9 cellular contexts compared by ENCODE assay signal in the genomic region with DNA sequence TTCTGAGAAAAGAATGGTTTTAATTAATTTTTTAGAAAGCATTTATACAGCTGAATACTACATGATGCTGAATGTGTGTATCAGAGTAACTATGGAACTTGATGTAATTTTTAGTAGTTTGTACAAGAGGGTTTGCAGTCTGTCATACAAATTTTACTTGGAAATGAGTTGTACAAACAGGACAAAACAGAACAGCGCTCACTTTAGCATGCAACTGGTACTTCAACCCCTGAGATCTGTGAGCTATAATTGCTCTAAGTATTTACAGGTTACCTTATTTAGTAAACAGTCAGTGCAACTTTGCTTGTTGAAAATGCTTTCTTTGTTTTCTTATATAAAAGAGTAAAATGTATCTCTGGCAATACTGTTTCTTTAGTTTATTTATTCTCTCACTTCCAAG. TPM values are rescaled to one million over a fixed set of nuclear protein-coding genes. Genes with fewer than 3 reads are reported as not detected.
DNase-seq lines count a peak whose midpoint lies in the region; ATAC-seq and TF ChIP-seq lines count a peak whose summit lies in the region.
"Had no signal": no experiment of that assay in that cellular context is flagged by ENCODE, and none has a peak within 500 bp of the region (broad histone marks: within the 10 kb centered on the region; RNA-seq: fewer than 3 reads in every experiment).

No MANE protein-coding gene starts in this region.

- no peaks in the 10 kb centered on the region for H3K27me3 ChIP-seq in BE2C

- H3K9me3 ChIP-seq in BE2C = 0 out of 2 replicates have a peak, but pooled peaks cover 2% of the 10 kb centered on the region
- H3K9me3 ChIP-seq in mesodermal cell (ENCODE audit: control insufficient read depth, low read length) = no peaks in the 10 kb centered on the region

- H3K36me3 ChIP-seq in BE2C = no peaks in the 10 kb centered on the region
- no peaks in the 10 kb centered on the region for H3K36me3 ChIP-seq in mesodermal cell (ENCODE audit: control insufficient read depth, insufficient read depth, low read length)

- TF ChIP-seq CTCF in BE2C (IDR thresholded peaks at IDR 0.05; ENCODE audit: low read depth, low read length) (peak; percentile 37), LNCaP clone FGC (IDR thresholded peaks at IDR 0.05; ENCODE audit: control insufficient read depth, extremely low read depth, insufficient read depth) (0 out of 2 replicates have a peak, but pooled peaks have one; percentile 13), choroid plexus epithelial cell (conservative IDR thresholded peaks at IDR 0.05; ENCODE audit: low read depth, low read length) (peak; percentile 54)

- ATAC-seq in HG02884 (IDR thresholded peaks at IDR 0.05; ENCODE audit: unreplicated experiment) (no peak), GM18498 (IDR thresholded peaks at IDR 0.05; ENCODE audit: unreplicated experiment) (no peak), GM21381 (IDR thresholded peaks at IDR 0.05; ENCODE audit: unreplicated experiment) (no peak)

- no peak for DNase-seq in BE2C
- no peak for DNase-seq in LNCaP clone FGC (ENCODE audit: low read depth)
- peak; percentile 63 for DNase-seq in choroid plexus epithelial cell (ENCODE audit: low read depth)
- no peak for DNase-seq in NCI-H2196 treated with DMSO at 0.1 percent for 48 hours (lab: John Stamatoyannopoulos, UW; ENCODE audit: unreplicated experiment)
- DNase-seq: stimulated activated CD4-positive, alpha-beta T cell treated with anti-CD3 and anti-CD28 coated beads, Interleukin-2, amount 100 ng/mL, for 48 hours had no signal

- H3K4me1 ChIP-seq in BE2C = peaks cover 17% of the 10 kb centered on the region
- H3K4me1 ChIP-seq in mesodermal cell (ENCODE audit: control insufficient read depth, insufficient read depth, low read length, poor library complexity, severe bottlenecking) = peaks cover 8% of the 10 kb centered on the region

- peak overlapping the region; percentile 53 for H3K4me3 ChIP-seq in BE2C (ENCODE audit: low read depth, low read length)
- peak overlapping the region; percentile 6; the same call in 1 of the 2 replicates for H3K4me3 ChIP-seq in LNCaP clone FGC (ENCODE audit: low read depth, low read length)
- H3K4me3 ChIP-seq in choroid plexus epithelial cell (ENCODE audit: low read depth, low read length) = peak overlapping the region; percentile 48
- peak overlapping the region; percentile 38 for H3K4me3 ChIP-seq in mesodermal cell (ENCODE audit: extremely low read depth, insufficient read depth, low read length, poor library complexity, severe bottlenecking)

- H3K27ac ChIP-seq in mesodermal cell (ENCODE audit: low read depth, low read length, severe bottlenecking) = peak overlapping the region; percentile 91

- 100% methylated on average over 1 of the region's 1 CpG; no CpG with 5 or more reads in 1 of the 2 experiments for WGBS in mesodermal cell (ENCODE audit: insufficient coverage in 2 of 2), 2 experiments

RNA-seq across cellular contexts. Expression of gene TNFRSF19, which starts 0.7 kb away (rescaled TPM):
- polyA plus RNA-seq in BE2C (2012; ENCODE audit: insufficient read depth, insufficient read length, low read depth) = 19.6 TPM
- polyA plus RNA-seq in mesodermal cell (2013, experiment 1 of 2) = 44.9 TPM
- polyA plus RNA-seq in mesodermal cell (2013, experiment 2 of 2) = 37.7 TPM
